In genomic region chr4:2914220-2915126, GRCh38 we compare ENCODE assay signal across 1 cellular context.
TF ChIP-seq lines count a peak whose summit lies in the region.

No MANE protein-coding gene starts in this region.

TF ChIP-seq in GM12878, 131 proteins besides CTCF, POLR2A, EP300 and RAD21 (continued from another document):
- no peak for TF ChIP-seq SMARCA5 (IDR thresholded peaks at IDR 0.05)
- no peak for TF ChIP-seq YY1 (IDR thresholded peaks at IDR 0.05; ENCODE audit: low read depth, low read length)
- TF ChIP-seq BMI1 (IDR thresholded peaks at IDR 0.05; ENCODE audit: borderline replicate concordance) = no peak
- TF ChIP-seq TBL1XR1 (IDR thresholded peaks at IDR 0.05; ENCODE audit: low read depth, low read length) = no peak
- no peak for TF ChIP-seq HCFC1 (IDR thresholded peaks at IDR 0.05; ENCODE audit: low read length)
- TF ChIP-seq CREM (IDR thresholded peaks at IDR 0.05; ENCODE audit: low read depth) = peak; percentile 32; the same call in 1 of the 2 replicates
- TF ChIP-seq, protein P1, sequence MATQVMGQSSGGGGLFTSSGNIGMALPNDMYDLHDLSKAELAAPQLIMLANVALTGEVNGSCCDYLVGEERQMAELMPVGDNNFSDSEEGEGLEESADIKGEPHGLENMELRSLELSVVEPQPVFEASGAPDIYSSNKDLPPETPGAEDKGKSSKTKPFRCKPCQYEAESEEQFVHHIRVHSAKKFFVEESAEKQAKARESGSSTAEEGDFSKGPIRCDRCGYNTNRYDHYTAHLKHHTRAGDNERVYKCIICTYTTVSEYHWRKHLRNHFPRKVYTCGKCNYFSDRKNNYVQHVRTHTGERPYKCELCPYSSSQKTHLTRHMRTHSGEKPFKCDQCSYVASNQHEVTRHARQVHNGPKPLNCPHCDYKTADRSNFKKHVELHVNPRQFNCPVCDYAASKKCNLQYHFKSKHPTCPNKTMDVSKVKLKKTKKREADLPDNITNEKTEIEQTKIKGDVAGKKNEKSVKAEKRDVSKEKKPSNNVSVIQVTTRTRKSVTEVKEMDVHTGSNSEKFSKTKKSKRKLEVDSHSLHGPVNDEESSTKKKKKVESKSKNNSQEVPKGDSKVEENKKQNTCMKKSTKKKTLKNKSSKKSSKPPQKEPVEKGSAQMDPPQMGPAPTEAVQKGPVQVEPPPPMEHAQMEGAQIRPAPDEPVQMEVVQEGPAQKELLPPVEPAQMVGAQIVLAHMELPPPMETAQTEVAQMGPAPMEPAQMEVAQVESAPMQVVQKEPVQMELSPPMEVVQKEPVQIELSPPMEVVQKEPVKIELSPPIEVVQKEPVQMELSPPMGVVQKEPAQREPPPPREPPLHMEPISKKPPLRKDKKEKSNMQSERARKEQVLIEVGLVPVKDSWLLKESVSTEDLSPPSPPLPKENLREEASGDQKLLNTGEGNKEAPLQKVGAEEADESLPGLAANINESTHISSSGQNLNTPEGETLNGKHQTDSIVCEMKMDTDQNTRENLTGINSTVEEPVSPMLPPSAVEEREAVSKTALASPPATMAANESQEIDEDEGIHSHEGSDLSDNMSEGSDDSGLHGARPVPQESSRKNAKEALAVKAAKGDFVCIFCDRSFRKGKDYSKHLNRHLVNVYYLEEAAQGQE (IDR thresholded peaks at IDR 0.05; ENCODE audit: low read depth, low read length) = no peak
- no peak for TF ChIP-seq IKZF1 (conservative IDR thresholded peaks at IDR 0.05)
- no peak for TF ChIP-seq RBBP5 (conservative IDR thresholded peaks at IDR 0.05)
- TF ChIP-seq MEF2B (IDR thresholded peaks at IDR 0.05; ENCODE audit: partially characterized antibody, poor library complexity, severe bottlenecking) = no peak
- peak; percentile 64 for TF ChIP-seq CREB1 (IDR thresholded peaks at IDR 0.05; ENCODE audit: low read depth)
